In the genomic region with DNA sequence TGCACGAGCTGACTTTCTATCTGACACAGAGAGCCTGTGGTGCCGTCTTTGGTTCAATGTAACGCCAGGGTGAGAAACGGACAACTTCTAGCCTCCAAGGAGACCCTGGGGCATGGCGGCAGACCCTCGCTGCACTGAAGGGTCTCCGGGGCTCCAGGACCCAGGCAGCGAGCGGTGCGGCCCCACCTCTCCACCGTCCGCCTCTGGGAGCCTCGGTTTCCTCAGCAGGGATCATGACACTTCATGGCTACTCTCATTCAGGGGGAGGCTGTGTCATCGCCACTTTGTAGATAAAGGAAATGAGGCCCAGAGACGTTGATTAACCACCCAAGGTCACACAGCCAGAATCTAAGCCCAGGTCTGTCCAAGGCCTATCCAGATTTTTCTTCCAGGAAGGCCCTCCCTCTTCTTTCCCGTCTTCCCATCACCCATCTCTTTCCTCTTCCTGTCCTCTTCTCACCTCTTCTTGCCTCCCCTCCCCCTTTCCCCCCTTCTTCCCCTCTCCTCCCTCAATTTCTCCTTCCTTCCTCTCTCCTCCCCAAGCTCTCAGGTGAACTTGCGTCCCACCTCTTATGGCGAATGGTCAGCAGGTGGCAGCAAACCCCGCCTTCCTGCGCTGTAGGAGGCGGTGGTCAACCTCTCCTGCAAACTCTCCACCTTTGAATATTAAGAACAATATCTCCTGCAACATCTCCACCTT, we compare ENCODE assay signal across 11 cellular contexts.
DNase-seq lines count a peak whose midpoint lies in the region; ATAC-seq, FAIRE-seq and TF ChIP-seq lines count a peak whose summit lies in the region.
"Had no signal": no experiment of that assay in that cellular context is flagged by ENCODE, and none has a peak within 500 bp of the region (broad histone marks: within the 10 kb centered on the region; RNA-seq: fewer than 3 reads in every experiment).

No MANE protein-coding gene starts in this region.

- POLR2A ChIA-PET in K562 (lab: Yijun Ruan, JAX): interaction anchor here (0.6 kb wide), 1 partner anchor 661 kb away, joined by 3 read pairs; no protein-coding TSS in a partner anchor

- peak in 1 of 2 experiments; percentile 34; a peak in 2 of 4 replicates for TF ChIP-seq RAD21 in K562 (CRISPR knock-in tag; conservative IDR thresholded peaks at IDR 0.05 in 1 of 2, IDR thresholded peaks at IDR 0.05 in 1 of 2)

- no peak for TF ChIP-seq POLR2A in K562 (conservative IDR thresholded peaks at IDR 0.05)

- H3K79me2 ChIP-seq in K562 (ENCODE audit: control insufficient read depth, insufficient read depth, low read length) (no peaks in the 10 kb centered on the region), osteoblast (ENCODE audit: insufficient read depth, low read length) (no peaks in the 10 kb centered on the region)

- no peak overlapping the region for H3K4me3 ChIP-seq in K562
- no peak overlapping the region for H3K4me3 ChIP-seq in osteoblast (ENCODE audit: insufficient read depth, low read length)
- H3K4me3 ChIP-seq: heart left ventricle had no signal

- H2AFZ ChIP-seq in K562 (ENCODE audit: low read depth, low read length): no peak overlapping the region
- no peak overlapping the region for H2AFZ ChIP-seq in osteoblast (ENCODE audit: low read length)

- H3K36me3 ChIP-seq in K562 (ENCODE audit: control insufficient read depth, insufficient read depth, low read length) (no peaks in the 10 kb centered on the region), osteoblast (ENCODE audit: insufficient read depth, low read length) (no peaks in the 10 kb centered on the region)
- H3K36me3 ChIP-seq: heart left ventricle had no signal

- WGBS in K562 (ENCODE audit: insufficient coverage, low coverage, missing lambda C conversion rate): 10% methylated on average over 14 of the region's 21 CpGs

- BruUV-seq in K562 (replicated peaks; lab: Mats Ljungman, UMichigan): no TSS peak

- no peaks in the 10 kb centered on the region for H4K20me1 ChIP-seq in K562 (replicated peaks; ENCODE audit: control insufficient read depth, insufficient read depth, low read length)
- no peaks in the 10 kb centered on the region for H4K20me1 ChIP-seq in osteoblast (ENCODE audit: insufficient read depth, low read length)

- no peak overlapping the region for H3K27ac ChIP-seq in K562 (ENCODE audit: extremely low read depth, low read depth, low read length)
- H3K27ac ChIP-seq in osteoblast (ENCODE audit: low read depth, low read length): no peak overlapping the region
- H3K27ac ChIP-seq: heart left ventricle had no signal

- H3K4me2 ChIP-seq in K562 (ENCODE audit: insufficient read depth, low read length) (no peak overlapping the region), osteoblast (ENCODE audit: insufficient read depth, low read length) (no peak overlapping the region)

- CTCF ChIA-PET in K562 (lab: Yijun Ruan, JAX; ENCODE audit: low intra/inter-chr PET ratio): interaction anchor here (0.6 kb wide), 1 partner anchor 519 kb away, joined by 3 read pairs; no protein-coding TSS in a partner anchor

- DNase-seq in NCI-H748 (lab: John Stamatoyannopoulos, UW; ENCODE audit: unreplicated experiment) (peak; percentile 9), NCI-H748 treated with DMSO at 0.1 percent for 48 hours (lab: John Stamatoyannopoulos, UW) (no peak), KBM-7 (peak; percentile 24), K562 (ENCODE audit: extremely low read depth in 1 of 4, low spot score in 3 of 4) (peak; percentile 19 to 45 (median 26)), osteoblast (ENCODE audit: insufficient read length, low spot score, missing footprints) (peak; percentile 6), HCEC 1CT (no peak), NOMO-1 (lab: John Stamatoyannopoulos, UW; ENCODE audit: unreplicated experiment in 2 of 2) (no peak)
- DNase-seq: effector memory CD8-positive, alpha-beta T cell; heart left ventricle had no signal

- H3K9me3 ChIP-seq in K562 (replicated peaks; ENCODE audit: control insufficient read depth, insufficient read depth, low read depth, low read length) (no peaks in the 10 kb centered on the region), osteoblast (ENCODE audit: low read depth, low read length) (no peaks in the 10 kb centered on the region)

- ATAC-seq in K562 (peak; percentile 94), GM18870 (IDR thresholded peaks at IDR 0.05; ENCODE audit: unreplicated experiment) (no peak)
- ATAC-seq: effector memory CD8-positive, alpha-beta T cell; heart left ventricle; sciatic nerve had no signal

- no peak for TF ChIP-seq EP300 in K562 (IDR thresholded peaks at IDR 0.05; ENCODE audit: low read length)

- FAIRE-seq in K562 (lab: Jason Lieb, UNC): no peak

- H3K9ac ChIP-seq in K562 (ENCODE audit: insufficient read depth in 1 of 2, low read depth in 2 of 2, low read length in 2 of 2): no peak overlapping the region

- intact Hi-C loops in K562 (cut with micrococcal nuclease): loop anchor here (5.0 kb wide), 1 partner anchor 181 kb away; no protein-coding TSS in a partner anchor

- in situ Hi-C loops in KBM-7 (cut with MboI; ENCODE audit: low pct_unique_long_range_greater_than_20kb, low sequenced_read_pairs) (no loop called here), K562 (cut with MboI) (no loop called here)

- H3K4me1 ChIP-seq in K562 (replicated peaks in 1 of 2; ENCODE audit: control insufficient read depth in 2 of 2, insufficient read depth in 2 of 2, low read length in 2 of 2) (no peaks in the 10 kb centered on the region; a peak in 1 of 5 replicates), osteoblast (ENCODE audit: insufficient read depth, low read length) (no peaks in the 10 kb centered on the region)
- H3K4me1 ChIP-seq: heart left ventricle had no signal

- H3K9me1 ChIP-seq in K562 (ENCODE audit: control insufficient read depth, insufficient read depth, low read length): no peaks in the 10 kb centered on the region

- H3K27me3 ChIP-seq in K562 (ENCODE audit: control insufficient read depth in 2 of 2, insufficient read depth in 2 of 2, low read length in 2 of 2) (peaks cover 0 to 8% of the 10 kb centered on the region in 2 experiments; a peak in 2 of 5 replicates), osteoblast (ENCODE audit: insufficient read depth, low read length) (no peaks in the 10 kb centered on the region)

- peak; percentile 44 to 54 (median 45); a peak in 4 of 6 replicates for TF ChIP-seq CTCF in K562 (IDR thresholded peaks at IDR 0.05 in 2 of 3, conservative IDR thresholded peaks at IDR 0.05 in 1 of 3; ENCODE audit: insufficient read depth in 2 of 3, low read depth in 1 of 3, low read length in 3 of 3)
- TF ChIP-seq CTCF in osteoblast (IDR thresholded peaks at IDR 0.05; ENCODE audit: extremely low read depth, low read depth, low read length): no peak

TF ChIP-seq in K562, 482 proteins besides CTCF, POLR2A, EP300 and RAD21 (continues in another document):
- TF ChIP-seq ZNF253 (CRISPR knock-in tag; conservative IDR thresholded peaks at IDR 0.05) (no peak), RBM25 (IDR thresholded peaks at IDR 0.05; ENCODE audit: low read depth, low read length, severe bottlenecking) (peak; percentile 28), ZNF584 (CRISPR knock-in tag; IDR thresholded peaks at IDR 0.05; ENCODE audit: low read depth) (no peak), SMC3 (conservative IDR thresholded peaks at IDR 0.05; ENCODE audit: insufficient read depth, low read depth, low read length) (peak; percentile 30; the same call in 1 of the 2 replicates)
- TF ChIP-seq, protein P1, sequence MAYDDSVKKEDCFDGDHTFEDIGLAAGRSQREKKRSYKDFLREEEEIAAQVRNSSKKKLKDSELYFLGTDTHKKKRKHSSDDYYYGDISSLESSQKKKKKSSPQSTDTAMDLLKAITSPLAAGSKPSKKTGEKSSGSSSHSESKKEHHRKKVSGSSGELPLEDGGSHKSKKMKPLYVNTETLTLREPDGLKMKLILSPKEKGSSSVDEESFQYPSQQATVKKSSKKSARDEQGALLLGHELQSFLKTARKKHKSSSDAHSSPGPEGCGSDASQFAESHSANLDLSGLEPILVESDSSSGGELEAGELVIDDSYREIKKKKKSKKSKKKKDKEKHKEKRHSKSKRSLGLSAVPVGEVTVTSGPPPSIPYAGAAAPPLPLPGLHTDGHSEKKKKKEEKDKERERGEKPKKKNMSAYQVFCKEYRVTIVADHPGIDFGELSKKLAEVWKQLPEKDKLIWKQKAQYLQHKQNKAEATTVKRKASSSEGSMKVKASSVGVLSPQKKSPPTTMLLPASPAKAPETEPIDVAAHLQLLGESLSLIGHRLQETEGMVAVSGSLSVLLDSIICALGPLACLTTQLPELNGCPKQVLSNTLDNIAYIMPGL (CRISPR knock-in tag; IDR thresholded peaks at IDR 0.05): no peak
- TF ChIP-seq, protein P2, sequence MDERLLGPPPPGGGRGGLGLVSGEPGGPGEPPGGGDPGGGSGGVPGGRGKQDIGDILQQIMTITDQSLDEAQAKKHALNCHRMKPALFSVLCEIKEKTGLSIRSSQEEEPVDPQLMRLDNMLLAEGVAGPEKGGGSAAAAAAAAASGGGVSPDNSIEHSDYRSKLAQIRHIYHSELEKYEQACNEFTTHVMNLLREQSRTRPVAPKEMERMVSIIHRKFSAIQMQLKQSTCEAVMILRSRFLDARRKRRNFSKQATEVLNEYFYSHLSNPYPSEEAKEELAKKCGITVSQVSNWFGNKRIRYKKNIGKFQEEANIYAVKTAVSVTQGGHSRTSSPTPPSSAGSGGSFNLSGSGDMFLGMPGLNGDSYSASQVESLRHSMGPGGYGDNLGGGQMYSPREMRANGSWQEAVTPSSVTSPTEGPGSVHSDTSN (CRISPR knock-in tag; IDR thresholded peaks at IDR 0.05; ENCODE audit: low read depth): no peak
- TF ChIP-seq, protein P2 (tag; conservative IDR thresholded peaks at IDR 0.05; ENCODE audit: low read depth): no peak
- TF ChIP-seq, protein P3, sequence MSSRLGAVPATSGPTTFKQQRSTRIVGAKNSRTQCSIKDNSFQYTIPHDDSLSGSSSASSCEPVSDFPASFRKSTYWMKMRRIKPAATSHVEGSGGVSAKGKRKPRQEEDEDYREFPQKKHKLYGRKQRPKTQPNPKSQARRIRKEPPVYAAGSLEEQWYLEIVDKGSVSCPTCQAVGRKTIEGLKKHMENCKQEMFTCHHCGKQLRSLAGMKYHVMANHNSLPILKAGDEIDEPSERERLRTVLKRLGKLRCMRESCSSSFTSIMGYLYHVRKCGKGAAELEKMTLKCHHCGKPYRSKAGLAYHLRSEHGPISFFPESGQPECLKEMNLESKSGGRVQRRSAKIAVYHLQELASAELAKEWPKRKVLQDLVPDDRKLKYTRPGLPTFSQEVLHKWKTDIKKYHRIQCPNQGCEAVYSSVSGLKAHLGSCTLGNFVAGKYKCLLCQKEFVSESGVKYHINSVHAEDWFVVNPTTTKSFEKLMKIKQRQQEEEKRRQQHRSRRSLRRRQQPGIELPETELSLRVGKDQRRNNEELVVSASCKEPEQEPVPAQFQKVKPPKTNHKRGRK (tag; IDR thresholded peaks at IDR 0.05): peak; percentile 58; the same call in 1 of the 2 replicates

Comparison
In these comparisons a context has a peak if more than half of its experiments do, and no peak if none do; other contexts are left out.
1. DNase-seq: peak in NCI-H748 (single experiment), KBM-7 (single experiment), K562 (4 of 4) and osteoblast (single experiment); none in NCI-H748 treated with DMSO at 0.1 percent for 48 hours (single experiment), HCEC 1CT (single experiment) and NOMO-1 (0 of 2).